In genomic region chr11:13098890-13099289, GRCh38 we compare ENCODE assay signal across 27 cellular contexts.
"Had no signal": no experiment of that assay in that cellular context is flagged by ENCODE, and none has a peak within 500 bp of the region (broad histone marks: within the 10 kb centered on the region; RNA-seq: fewer than 3 reads in every experiment).

No MANE protein-coding gene starts in this region.

- H3K9me3 ChIP-seq: body of pancreas, gastroesophageal sphincter, heart left ventricle, left ventricle myocardium inferior, psoas muscle, stomach, suprapubic skin, tibial artery, upper lobe of right lung had no signal

- H3K4me1 ChIP-seq: body of pancreas, gastroesophageal sphincter, heart left ventricle, left ventricle myocardium inferior, parathyroid adenoma, psoas muscle, stomach, tibial artery, upper lobe of right lung had no signal

- H3K9me3 Mint-ChIP-seq: endodermal cell; immature natural killer cell; mesothelial cell of epicardium; T-helper 2 cell treated with Interferon-gamma antibody and Interleukin-4, amounts not matched to agents 5 μg/mL and 100 μg/mL, for 36 hours had no signal

- H3K27me3 ChIP-seq: body of pancreas, gastroesophageal sphincter, stomach, suprapubic skin, upper lobe of right lung had no signal

- H3K27ac ChIP-seq: body of pancreas, gastroesophageal sphincter, heart left ventricle, left ventricle myocardium inferior, parathyroid adenoma, psoas muscle, stomach, suprapubic skin, tibial artery, upper lobe of right lung had no signal

- H3K4me3 Mint-ChIP-seq: activated naive CD8-positive, alpha-beta T cell; activated T-cell treated with anti-CD3 and anti-CD28 coated beads, Interleukin-2, amount 50 U/mL, for 72 hours; endodermal cell; immature natural killer cell; mesothelial cell of epicardium; naive B cell; stimulated activated naive B cell treated with anti-CD40 and anti-IgM and Interleukin-4, amounts not matched to agents 10 μg/mL and 1 μg/mL and 100 μg/mL, for 72 hours; T-helper 2 cell treated with Interferon-gamma antibody and Interleukin-4, amounts not matched to agents 5 μg/mL and 100 μg/mL, for 36 hours had no signal

- ATAC-seq: activated T-cell treated with anti-CD3 and anti-CD28 coated beads, Interleukin-2, amount 50 U/mL, for 72 hours; body of pancreas; gastroesophageal sphincter; heart left ventricle; psoas muscle; stimulated activated naive B cell treated with anti-CD40 and anti-IgM and Interleukin-4, amounts not matched to agents 10 μg/mL and 1 μg/mL and 100 μg/mL, for 72 hours had no signal

- H3K79me2 ChIP-seq: parathyroid adenoma had no signal

- DNase-seq: activated CD4-positive, alpha-beta T cell treated with anti-CD3 and anti-CD28 coated beads for 4 hours; activated CD4-positive, alpha-beta T cell treated with anti-CD3 and anti-CD28 coated beads, Interleukin-2, amount 50 U/mL, for 4 hours; activated CD4-positive, CD25-positive, alpha-beta regulatory T cell; activated naive CD4-positive, alpha-beta T cell; activated T-cell treated with anti-CD3 and anti-CD28 coated beads for 4 hours; activated T-cell treated with anti-CD3 and anti-CD28 coated beads, Interleukin-2, amount 50 U/mL, for 72 hours; body of pancreas; endodermal cell; heart left ventricle; immature natural killer cell; left ventricle myocardium inferior; naive B cell; psoas muscle; stimulated activated CD4-positive, alpha-beta T cell treated with anti-CD3 and anti-CD28 coated beads, Interleukin-1b, Interleukin-23, amount 100 ng/mL, for 48 hours; stimulated activated naive B cell treated with anti-CD40 and anti-IgM and Interleukin-4, amounts not matched to agents 10 μg/mL and 1 μg/mL and 100 μg/mL, for 72 hours; stomach; T-helper 1 cell; tibial artery; upper lobe of right lung had no signal

- H3K27ac Mint-ChIP-seq: activated naive CD8-positive, alpha-beta T cell; activated T-cell treated with anti-CD3 and anti-CD28 coated beads, Interleukin-2, amount 50 U/mL, for 72 hours; endodermal cell; immature natural killer cell; mesothelial cell of epicardium; naive B cell; stimulated activated naive B cell treated with anti-CD40 and anti-IgM and Interleukin-4, amounts not matched to agents 10 μg/mL and 1 μg/mL and 100 μg/mL, for 72 hours; T-helper 2 cell treated with Interferon-gamma antibody and Interleukin-4, amounts not matched to agents 5 μg/mL and 100 μg/mL, for 36 hours had no signal

- H3K4me3 ChIP-seq: body of pancreas, gastroesophageal sphincter, heart left ventricle, left ventricle myocardium inferior, lung, psoas muscle, smooth muscle cell, stomach, suprapubic skin, tibial artery, upper lobe of right lung had no signal

- H3K36me3 Mint-ChIP-seq: activated naive CD8-positive, alpha-beta T cell; immature natural killer cell; mesothelial cell of epicardium; naive B cell; stimulated activated naive B cell treated with anti-CD40 and anti-IgM and Interleukin-4, amounts not matched to agents 10 μg/mL and 1 μg/mL and 100 μg/mL, for 72 hours had no signal

- H3K36me3 ChIP-seq: gastroesophageal sphincter, heart left ventricle, left ventricle myocardium inferior, stomach, suprapubic skin, tibial artery, upper lobe of right lung had no signal

- H3K9ac ChIP-seq: parathyroid adenoma had no signal

- H3K4me2 ChIP-seq: smooth muscle cell had no signal

- H3K4me1 Mint-ChIP-seq: immature natural killer cell; naive B cell; stimulated activated naive B cell treated with anti-CD40 and anti-IgM and Interleukin-4, amounts not matched to agents 10 μg/mL and 1 μg/mL and 100 μg/mL, for 72 hours had no signal
